Comparison of ENCODE assay signal across 20 cellular contexts in the genomic region with DNA sequence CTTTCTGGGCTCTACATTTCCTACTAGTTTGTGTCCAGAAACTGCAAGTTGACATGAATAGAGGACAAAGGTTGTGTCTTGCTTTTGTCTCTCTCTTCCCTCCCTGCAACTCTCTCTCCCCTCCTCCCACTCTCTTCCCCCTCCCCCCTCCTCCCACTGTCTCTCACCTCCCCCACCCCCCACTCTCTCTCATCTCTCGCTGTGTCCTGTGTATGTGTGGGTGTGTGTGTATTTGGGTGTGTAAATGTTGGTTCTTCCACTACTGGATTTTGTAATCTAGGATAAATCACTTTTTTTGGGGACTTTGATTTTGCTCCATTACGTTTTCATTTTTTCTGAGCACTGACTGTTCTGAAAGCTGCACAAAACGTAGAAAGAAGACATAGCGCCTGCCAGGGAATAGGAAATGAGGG. TPM values are rescaled to one million over a fixed set of nuclear protein-coding genes. Genes with fewer than 3 reads are reported as not detected.
DNase-seq lines count a peak whose midpoint lies in the region; ATAC-seq, FAIRE-seq and TF ChIP-seq lines count a peak whose summit lies in the region.
"Had no signal": no experiment of that assay in that cellular context is flagged by ENCODE, and none has a peak within 500 bp of the region (broad histone marks: within the 10 kb centered on the region; RNA-seq: fewer than 3 reads in every experiment).

No MANE protein-coding gene starts in this region.

- POLR2A ChIA-PET in HEK293T (lab: Yijun Ruan, JAX), result no interaction called here

- peak overlapping the region; percentile 82 for H3K27ac Mint-ChIP-seq in central memory CD8-positive, alpha-beta T cell (ENCODE audit: low read depth)
- H3K27ac Mint-ChIP-seq in memory B cell, result peak overlapping the region; percentile 35

- H3K9me2 ChIP-seq in Karpas-422 (replicated peaks; ENCODE audit: insufficient read depth, low read length), result no peaks in the 10 kb centered on the region

- peaks cover 14% of the 10 kb centered on the region for H3K36me3 Mint-ChIP-seq in central memory CD8-positive, alpha-beta T cell (ENCODE audit: insufficient read depth)
- peaks cover 18% of the 10 kb centered on the region for H3K36me3 Mint-ChIP-seq in memory B cell

- H3K4me2 ChIP-seq in Karpas-422 (ENCODE audit: low read depth, low read length, poor library complexity, severe bottlenecking), result no peak overlapping the region

- peaks cover 18% of the 10 kb centered on the region; the same call in 1 of the 2 replicates for H3K79me2 ChIP-seq in Karpas-422 (ENCODE audit: low read length)

- no peak for ATAC-seq in central memory CD8-positive, alpha-beta T cell (replicated peaks; ENCODE audit: extremely low read depth, poor library complexity, severe bottlenecking)
- no peak for ATAC-seq in memory B cell (ENCODE audit: low read depth)
- ATAC-seq: foreskin keratinocyte, right cardiac atrium had no signal

- peak overlapping the region; percentile 47 for H3K4me3 Mint-ChIP-seq in central memory CD8-positive, alpha-beta T cell
- H3K4me3 Mint-ChIP-seq in memory B cell, result no peak overlapping the region

- H3K9ac ChIP-seq in Karpas-422 (ENCODE audit: low read length), result no peak overlapping the region

- no peaks in the 10 kb centered on the region for H3K27me3 ChIP-seq in Karpas-422 (ENCODE audit: low read length)
- H3K27me3 ChIP-seq: BE2C, foreskin keratinocyte, neutrophil, SJSA1 had no signal

- DNase-seq in NCI-H82 (lab: John Stamatoyannopoulos, UW) (peak; percentile 13), NCI-H82 treated with DMSO at 0.1 percent for 48 hours (lab: John Stamatoyannopoulos, UW; ENCODE audit: unreplicated experiment) (no peak), GM19239 (ENCODE audit: insufficient read length, low spot score) (no peak), memory B cell (ENCODE audit: low spot score in 2 of 2) (no peak), Karpas-422 (no peak), DMS53 treated with DMSO at 0.1 percent for 48 hours (lab: John Stamatoyannopoulos, UW; ENCODE audit: unreplicated experiment) (no peak), HEK293T (ENCODE audit: extremely low spot score) (no peak)
- DNase-seq in central memory CD8-positive, alpha-beta T cell (ENCODE audit: low spot score in 2 of 2), result no peak
- DNase-seq: activated effector memory CD4-positive, alpha-beta T cell treated with anti-CD3 and anti-CD28 coated beads, Interleukin-2, amount 50 U/mL, for 16 hours; BE2C; foreskin keratinocyte; GOT3; KBM-7; mammary epithelial cell; NCI-H748 treated with DMSO at 0.1 percent for 48 hours; right cardiac atrium had no signal

- peaks cover 61% of the 10 kb centered on the region; the same call in 1 of the 2 replicates for H3K36me3 ChIP-seq in Karpas-422 (ENCODE audit: insufficient read depth, low read length)
- H3K36me3 ChIP-seq: SJSA1 had no signal

- no peak overlapping the region for H3K4me3 ChIP-seq in Karpas-422 (ENCODE audit: low read length)
- H3K4me3 ChIP-seq: coronary artery, SJSA1 had no signal

- H4K20me1 ChIP-seq in Karpas-422 (ENCODE audit: insufficient read depth, low read depth, low read length), result no peaks in the 10 kb centered on the region

- H2AFZ ChIP-seq in Karpas-422 (ENCODE audit: low read length), result no peak overlapping the region

- H3K4me1 ChIP-seq in Karpas-422 (ENCODE audit: low read length), result peaks cover 12% of the 10 kb centered on the region
- H3K4me1 ChIP-seq: BE2C, foreskin keratinocyte, SJSA1 had no signal

- H3K27me3 Mint-ChIP-seq in central memory CD8-positive, alpha-beta T cell, result no peaks in the 10 kb centered on the region
- no peaks in the 10 kb centered on the region for H3K27me3 Mint-ChIP-seq in memory B cell

- peaks cover 20% of the 10 kb centered on the region for H3K4me1 Mint-ChIP-seq in central memory CD8-positive, alpha-beta T cell
- H3K4me1 Mint-ChIP-seq in memory B cell, result peaks cover 8% of the 10 kb centered on the region

- no peaks in the 10 kb centered on the region for H3K9me3 ChIP-seq in Karpas-422 (ENCODE audit: low read length)
- H3K9me3 ChIP-seq: BE2C, neutrophil, SJSA1 had no signal

- FAIRE-seq in GM19239 (lab: Jason Lieb, UNC), result peak; percentile 53

- CTCF ChIA-PET in HEK293T (lab: Yijun Ruan, JAX), result no interaction called here

- H3K9me3 Mint-ChIP-seq in central memory CD8-positive, alpha-beta T cell, result no peaks in the 10 kb centered on the region
- H3K9me3 Mint-ChIP-seq in memory B cell, result no peaks in the 10 kb centered on the region

- H3K27ac ChIP-seq in Karpas-422 (ENCODE audit: low read length), result no peak overlapping the region
- H3K27ac ChIP-seq: 22Rv1, coronary artery, foreskin keratinocyte, neutrophil, SJSA1 had no signal

TF ChIP-seq in HEK293T, 16 proteins besides CTCF, POLR2A, EP300 and RAD21:
- no peak for TF ChIP-seq SP1 (IDR thresholded peaks at IDR 0.05)
- no peak for TF ChIP-seq SUZ12 (IDR thresholded peaks at IDR 0.05)
- TF ChIP-seq FOXA1 (IDR thresholded peaks at IDR 0.05), result no peak
- TF ChIP-seq ZNF384 (IDR thresholded peaks at IDR 0.05), result no peak
- TF ChIP-seq ARNT (IDR thresholded peaks at IDR 0.05), result no peak
- TF ChIP-seq HDGF (IDR thresholded peaks at IDR 0.05; ENCODE audit: borderline replicate concordance), result no peak
- TF ChIP-seq CTBP1 (IDR thresholded peaks at IDR 0.05; ENCODE audit: borderline replicate concordance), result no peak
- no peak for TF ChIP-seq L3MBTL2 (conservative IDR thresholded peaks at IDR 0.05)
- no peak for TF ChIP-seq BHLHE40 (IDR thresholded peaks at IDR 0.05; ENCODE audit: borderline replicate concordance)
- no peak for TF ChIP-seq NFRKB (IDR thresholded peaks at IDR 0.05)
- no peak for TF ChIP-seq TARDBP (IDR thresholded peaks at IDR 0.05)
- TF ChIP-seq LEF1 (IDR thresholded peaks at IDR 0.05; ENCODE audit: borderline replicate concordance), result no peak
- no peak for TF ChIP-seq ELF4 (IDR thresholded peaks at IDR 0.05)

RNA-seq across cellular contexts. Expression of a gene that starts 48.4 kb away (rescaled TPM):
- 30.1 and 64.7 TPM in 2 replicates for total RNA-seq in Karpas-422 (2014; rRNA removed; shearing (Covaris generic); ENCODE audit: low replicate concordance)
